25 cellular contexts compared by ENCODE assay signal in genomic region chr1:154495496-154496273, GRCh38. TPM values are rescaled to one million over a fixed set of nuclear protein-coding genes. Genes with fewer than 3 reads are reported as not detected.
DNase-seq lines count a peak whose midpoint lies in the region; ATAC-seq and TF ChIP-seq lines count a peak whose summit lies in the region.
"Had no signal": no experiment of that assay in that cellular context is flagged by ENCODE, and none has a peak within 500 bp of the region (broad histone marks: within the 10 kb centered on the region; RNA-seq: fewer than 3 reads in every experiment).

No MANE protein-coding gene starts in this region.

- TF ChIP-seq CTCF in heart right ventricle (IDR thresholded peaks at IDR 0.05) = no peak
- TF ChIP-seq CTCF in thyroid gland (IDR thresholded peaks at IDR 0.05) = no peak

- peaks cover 5% of the 10 kb centered on the region for H3K36me3 Mint-ChIP-seq in T-helper 17 cell (ENCODE audit: low read depth)

- H3K27me3 Mint-ChIP-seq in T-helper 17 cell = peaks cover 17% of the 10 kb centered on the region

- no peaks in the 10 kb centered on the region for H3K9me3 ChIP-seq in heart right ventricle
- H3K9me3 ChIP-seq in thyroid gland = no peaks in the 10 kb centered on the region
- no peaks in the 10 kb centered on the region for H3K9me3 ChIP-seq in T-helper 17 cell (ENCODE audit: control insufficient read depth, low read length, poor library complexity, severe bottlenecking)

- no peak overlapping the region for H3K27ac Mint-ChIP-seq in T-helper 17 cell

- ATAC-seq in heart right ventricle (no peak), Right ventricle myocardium inferior (no peak), T-helper 17 cell (no peak), HG03097 (IDR thresholded peaks at IDR 0.05; ENCODE audit: low FRiP score, unreplicated experiment) (no peak)
- ATAC-seq: activated T-cell treated with anti-CD3 and anti-CD28 coated beads, Interleukin-2, amount 50 U/mL, for 72 hours had no signal

- H3K4me3 ChIP-seq in heart right ventricle (peak overlapping the region in 3 of 10 donors; percentile 1 to 22 (median 13)), thyroid gland (replicated peaks in 1 of 3) (no peak overlapping the region)

- H3K4me3 Mint-ChIP-seq in T-helper 17 cell = no peak overlapping the region
- H3K4me3 Mint-ChIP-seq: activated naive CD4-positive, alpha-beta T cell treated with anti-CD3 and anti-CD28 coated beads for 36 hours had no signal

- H3K4me1 ChIP-seq in heart right ventricle (peaks cover 12 to 88% (median 66%) of the 10 kb centered on the region in 9 donors), thyroid gland (peaks cover 19 to 44% of the 10 kb centered on the region in 2 donors)

- DNase-seq in heart right ventricle (no peak), Right ventricle myocardium inferior (ENCODE audit: missing footprints) (no peak), dermis blood vessel endothelial cell (peak; percentile 64), lung microvascular endothelial cell (ENCODE audit: low read depth in 2 of 2) (peak; percentile 35 to 55), thyroid gland (no peak), NCI-H1105 (lab: John Stamatoyannopoulos, UW) (no peak), T-helper 17 cell (no peak)
- DNase-seq: activated CD4-positive, alpha-beta T cell treated with anti-CD3 and anti-CD28 coated beads for 4 hours; activated naive CD4-positive, alpha-beta T cell treated with anti-CD3 and anti-CD28 coated beads for 36 hours; activated T-cell treated with anti-CD3 and anti-CD28 coated beads, Interleukin-2, amount 50 U/mL, for 72 hours; anterior cingulate cortex; Caco-2; central memory CD4-positive, alpha-beta T cell; DMS79; GOT3; Karpas-422; NCI-H187 treated with DMSO at 0.1 percent for 48 hours; NCI-H526; substantia nigra; T-helper 2 cell had no signal

- H3K36me3 ChIP-seq in heart right ventricle (peaks cover 0 to 48% (median 0%) of the 10 kb centered on the region in 9 donors), thyroid gland (peaks cover 0 to 2% of the 10 kb centered on the region in 2 donors)

- H3K27me3 ChIP-seq in heart right ventricle (peaks cover 0 to 23% (median 9%) of the 10 kb centered on the region in 7 donors), thyroid gland (no peaks in the 10 kb centered on the region)

- WGBS in heart right ventricle, 2 donors = 62 to 70% methylated on average over 8 of the region's 8 CpGs
- WGBS in thyroid gland, 2 donors = 73 to 83% methylated on average over 8 of the region's 8 CpGs

- no peak for TF ChIP-seq POLR2A in thyroid gland (IDR thresholded peaks at IDR 0.05)

- peak overlapping the region in 9 of 10 donors; percentile 60 to 95 (median 79) for H3K27ac ChIP-seq in heart right ventricle
- peak overlapping the region in 2 of 3 donors; percentile 5 to 27 for H3K27ac ChIP-seq in thyroid gland

- intact Hi-C loops in heart right ventricle (cut with DNase I) (no loop called here), Right ventricle myocardium inferior (cut with DNase I) (no loop called here), thyroid gland (cut with DNase I) (no loop called here)

- H3K4me1 Mint-ChIP-seq in T-helper 17 cell = peaks cover 22% of the 10 kb centered on the region

RNA-seq across cellular contexts. Expression of gene TDRD10, which starts 6.3 kb away (rescaled TPM):
- 1 to 10 TPM; 1.1 to 3.8 (median 1.8) TPM for total RNA-seq in heart right ventricle
- polyA plus RNA-seq in heart right ventricle = 10 to 100 TPM in 1 of 2 donors, 1 to 10 TPM in 1; 5.5 to 13.3 TPM
- total RNA-seq in Right ventricle myocardium inferior = 2.2 TPM
- total RNA-seq in dermis blood vessel endothelial cell = 5.3 and 6.0 TPM in 2 replicates
- 3.5 and 5.0 TPM in 2 replicates for total RNA-seq in lung microvascular endothelial cell
- 1 to 10 TPM; 5.6 to 9.9 (median 7.3) TPM for total RNA-seq in thyroid gland
- total RNA-seq in T-helper 17 cell = under 1 TPM in 1 of 2 donors, not detected in 1; 0.12 TPM
- total RNA-seq: activated naive CD4-positive, alpha-beta T cell treated with anti-CD3 and anti-CD28 coated beads for 36 hours; Caco-2; mononuclear cell; SK-MEL-5 had no signal
- polyA plus RNA-seq: BJ, neural cell had no signal

RNA-seq across cellular contexts. Expression of gene SHE, which starts 6.5 kb away (rescaled TPM):
- total RNA-seq in heart right ventricle (10 to 100 TPM in 7 of 10 donors, 1 to 10 TPM in 3; 7.9 to 19.6 (median 12.5) TPM), Right ventricle myocardium inferior (11.3 TPM), dermis blood vessel endothelial cell (108 and 177 TPM in 2 replicates), lung microvascular endothelial cell (62.3 and 91.7 TPM in 2 replicates), thyroid gland (10 to 100 TPM; 35.8 to 56.0 (median 43.0) TPM), T-helper 17 cell (under 1 TPM in 1 of 2 donors, not detected in 1; 0.13 TPM)
- 10 to 100 TPM; 13.7 to 19.6 TPM for polyA plus RNA-seq in heart right ventricle
- total RNA-seq: activated naive CD4-positive, alpha-beta T cell treated with anti-CD3 and anti-CD28 coated beads for 36 hours; Caco-2 had no signal
- polyA plus RNA-seq: BJ had no signal

Comparison
In these comparisons a context has a peak if more than half of its experiments do, and no peak if none do; other contexts are left out.
1. DNase-seq: peak in dermis blood vessel endothelial cell (single experiment) and lung microvascular endothelial cell (2 of 2); none in heart right ventricle (0 of 2), Right ventricle myocardium inferior (single experiment), thyroid gland (0 of 2), NCI-H1105 (single experiment) and T-helper 17 cell (0 of 3).
2. RNA of gene SHE, which starts 6.5 kb away (total RNA-seq): 108 to 177 TPM in dermis blood vessel endothelial cell, 62.3 to 91.7 TPM in lung microvascular endothelial cell, 35.8 to 56.0 TPM in thyroid gland, 7.9 to 19.6 TPM in heart right ventricle and 11.3 TPM in Right ventricle myocardium inferior (single experiment); 0.13 TPM in T-helper 17 cell; every median in the first group is over 4 times any median in the second.